9 cellular contexts compared by ENCODE assay signal in the genomic region with DNA sequence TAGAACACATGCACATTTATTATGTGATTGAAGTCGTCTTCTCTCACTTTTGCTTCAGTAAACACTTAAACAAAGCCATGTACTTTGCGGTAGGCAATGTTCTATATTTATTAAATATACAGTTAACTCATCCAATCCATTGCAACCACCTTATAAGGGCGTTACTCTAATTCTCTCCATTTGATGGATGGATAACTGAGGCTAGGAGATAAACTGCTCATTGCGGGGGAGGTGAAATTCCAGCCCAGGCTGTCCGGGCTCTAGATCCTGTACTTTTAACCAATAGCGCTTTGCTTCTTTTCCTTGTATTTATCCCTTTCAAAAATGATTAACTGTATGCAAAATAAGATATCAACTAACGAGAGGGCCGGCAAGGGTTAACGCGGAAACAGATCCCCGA. TPM values are rescaled to one million over a fixed set of nuclear protein-coding genes. Genes with fewer than 3 reads are reported as not detected.
A peak's percentile ranks its signal among the peaks of the same experiment; 100 is the strongest.
DNase-seq lines count a peak whose midpoint lies in the region; ATAC-seq and TF ChIP-seq lines count a peak whose summit lies in the region.
"Had no signal": no experiment of that assay in that cellular context is flagged by ENCODE, and none has a peak within 500 bp of the region (broad histone marks: within the 10 kb centered on the region; RNA-seq: fewer than 3 reads in every experiment).

No MANE protein-coding gene starts in this region.

- no peaks in the 10 kb centered on the region; the same call in 1 of the 2 replicates for H4K20me1 ChIP-seq in IMR-90 (ENCODE audit: insufficient read depth, low read length)

- peaks cover 11 to 27% of the 10 kb centered on the region in 2 donors for H3K4me1 Mint-ChIP-seq in stimulated activated naive B cell treated with anti-CD40 and anti-IgM and Interleukin-4, amounts not matched to agents 10 μg/mL and 1 μg/mL and 100 μg/mL, for 72 hours

- H3K56ac ChIP-seq in IMR-90 (ENCODE audit: extremely low read depth, insufficient read depth, low read length) (no peak overlapping the region), mesendoderm (ENCODE audit: low read length) (peak overlapping the region; percentile 85)

- no peak overlapping the region for H3K14ac ChIP-seq in IMR-90 (replicated peaks; ENCODE audit: low read depth, low read length)

- no TSS peak for BruUV-seq in IMR-90 (replicated peaks; lab: Mats Ljungman, UMichigan)

- no peaks in the 10 kb centered on the region for H3K36me3 Mint-ChIP-seq in stimulated activated naive B cell treated with anti-CD40 and anti-IgM and Interleukin-4, amounts not matched to agents 10 μg/mL and 1 μg/mL and 100 μg/mL, for 72 hours
- H3K36me3 Mint-ChIP-seq: activated naive CD8-positive, alpha-beta T cell treated with anti-CD3 and anti-CD28 coated beads, Interleukin-2, amount 10 ng/mL, durations not matched to agents 7 days and 5 days had no signal

- H3K9ac ChIP-seq in IMR-90 (ENCODE audit: low read depth, low read length) (peak overlapping the region; percentile 58; the same call in 1 of the 2 replicates), colonic mucosa (ENCODE audit: low read depth in 2 of 2, low read length in 2 of 2) (peak overlapping the region; percentile 63 to 73), mesendoderm (ENCODE audit: low read length) (peak overlapping the region; percentile 68)

- H4K8ac ChIP-seq in IMR-90 (ENCODE audit: low read depth in 2 of 2, low read length in 2 of 2) (no peak overlapping the region; a peak in 1 of 4 replicates), mesendoderm (ENCODE audit: low read depth, low read length) (no peak overlapping the region)

- H3K27me3 ChIP-seq in IMR-90 (ENCODE audit: control insufficient read depth, insufficient read depth, low read length) = peaks cover 3% of the 10 kb centered on the region; the same call in 1 of the 2 replicates
- H3K27me3 ChIP-seq in colonic mucosa = no peaks in the 10 kb centered on the region
- H3K27me3 ChIP-seq in mesendoderm (ENCODE audit: insufficient read depth, low read length, poor library complexity) = no peaks in the 10 kb centered on the region
- no peaks in the 10 kb centered on the region for H3K27me3 ChIP-seq in suprapubic skin

- H2BK120ac ChIP-seq in IMR-90 (ENCODE audit: low read depth, low read length) = no peak overlapping the region
- no peak overlapping the region for H2BK120ac ChIP-seq in mesendoderm (ENCODE audit: low read depth, low read length)

- no peak for ATAC-seq in IMR-90 (ENCODE audit: low read depth)
- no peak for ATAC-seq in stimulated activated naive B cell treated with anti-CD40 and anti-IgM and Interleukin-4, amounts not matched to agents 10 μg/mL and 1 μg/mL and 100 μg/mL, for 72 hours (replicated peaks)

- no peak overlapping the region for H2BK5ac ChIP-seq in IMR-90 (ENCODE audit: low read depth, low read length, poor library complexity, severe bottlenecking)
- no peak overlapping the region for H2BK5ac ChIP-seq in mesendoderm (ENCODE audit: low read length)

- no peaks in the 10 kb centered on the region for H3K9me3 Mint-ChIP-seq in stimulated activated naive B cell treated with anti-CD40 and anti-IgM and Interleukin-4, amounts not matched to agents 10 μg/mL and 1 μg/mL and 100 μg/mL, for 72 hours
- H3K9me3 Mint-ChIP-seq: activated naive CD8-positive, alpha-beta T cell treated with anti-CD3 and anti-CD28 coated beads, Interleukin-2, amount 10 ng/mL, durations not matched to agents 7 days and 5 days had no signal

- H3K4me2 ChIP-seq in IMR-90 (ENCODE audit: low read depth, low read length) (peak overlapping the region; percentile 62), mesendoderm (ENCODE audit: low read length) (peak overlapping the region; percentile 51)

- in situ Hi-C loops in IMR-90 (cut with MboI; ENCODE audit: low sequenced_read_pairs) = no loop called here

- H3K36me3 ChIP-seq in IMR-90 (ENCODE audit: control insufficient read depth, insufficient read depth, low read length) (no peaks in the 10 kb centered on the region), colonic mucosa (no peaks in the 10 kb centered on the region), mesendoderm (ENCODE audit: control insufficient read depth, insufficient read depth, low read length) (no peaks in the 10 kb centered on the region), suprapubic skin (no peaks in the 10 kb centered on the region)

- H4K91ac ChIP-seq in IMR-90 (ENCODE audit: insufficient read depth, low read depth, low read length) = no peak overlapping the region

- intact Hi-C loops in IMR-90 (cut with micrococcal nuclease) (loop anchor here (2.0 to 10.0 kb wide), 7 partner anchors 38 to 1023 kb away; no protein-coding TSS in a partner anchor), colonic mucosa (cut with DNase I) (loop anchor here (5.0 to 10.0 kb wide), 2 partner anchors 277 to 950 kb away; no protein-coding TSS in a partner anchor)

- H2AFZ ChIP-seq in IMR-90 (replicated peaks; ENCODE audit: low read length, poor library complexity) = no peak overlapping the region

- no peak for TF ChIP-seq POLR2A in IMR-90 (IDR thresholded peaks at IDR 0.05; ENCODE audit: low read depth, low read length)
- no peak for TF ChIP-seq POLR2A in suprapubic skin (IDR thresholded peaks at IDR 0.05)

- dilution Hi-C loops in IMR-90 (cut with HindIII; ENCODE audit: low sequenced_read_pairs, unreplicated experiment) = no loop called here

- H3K4ac ChIP-seq in IMR-90 (ENCODE audit: low read depth, low read length) = no peak overlapping the region
- peak overlapping the region; percentile 38 for H3K4ac ChIP-seq in mesendoderm (ENCODE audit: low read depth, low read length)

- H4K5ac ChIP-seq in IMR-90 (ENCODE audit: low read depth, low read length) = no peak overlapping the region
- H4K5ac ChIP-seq in mesendoderm (ENCODE audit: low read length) = no peak overlapping the region

- H2BK15ac ChIP-seq in IMR-90 (ENCODE audit: low read depth, low read length) (no peak overlapping the region), mesendoderm (replicated peaks; ENCODE audit: low read depth) (no peak overlapping the region)

- peaks cover 13% of the 10 kb centered on the region for H3K79me2 ChIP-seq in mesendoderm (ENCODE audit: control insufficient read depth, insufficient read depth, low read length)

- WGBS in IMR-90 (ENCODE audit: extremely low coverage in 2 of 2, insufficient read length in 1 of 2), 2 experiments = no CpG with 5 or more reads among the region's 11 CpGs
- no CpG with 5 or more reads among the region's 11 CpGs for WGBS in mesendoderm (ENCODE audit: extremely low coverage, insufficient coverage, low lambda C conversion rate)
- 7% methylated on average over 11 of the region's 11 CpGs for WGBS in suprapubic skin

- H2BK20ac ChIP-seq in IMR-90 (ENCODE audit: low read depth, low read length) = no peak overlapping the region

- H3K4me1 ChIP-seq in IMR-90 (ENCODE audit: control insufficient read depth, insufficient read depth, low read length) (no peaks in the 10 kb centered on the region), colonic mucosa (peaks cover 4% of the 10 kb centered on the region), mesendoderm (ENCODE audit: control insufficient read depth, low read depth, low read length) (no peaks in the 10 kb centered on the region), suprapubic skin (peaks cover 27% of the 10 kb centered on the region)

- peak overlapping the region in 1 of 2 donors; percentile 81 for H3K4me3 Mint-ChIP-seq in stimulated activated naive B cell treated with anti-CD40 and anti-IgM and Interleukin-4, amounts not matched to agents 10 μg/mL and 1 μg/mL and 100 μg/mL, for 72 hours
- H3K4me3 Mint-ChIP-seq: activated naive CD8-positive, alpha-beta T cell treated with anti-CD3 and anti-CD28 coated beads, Interleukin-2, amount 10 ng/mL, durations not matched to agents 7 days and 5 days had no signal

- peak overlapping the region; percentile 61 for H3K4me3 ChIP-seq in IMR-90 (ENCODE audit: insufficient read depth, low read depth, low read length)
- H3K4me3 ChIP-seq in colonic mucosa = peak overlapping the region; percentile 68
- peak overlapping the region; percentile 61 for H3K4me3 ChIP-seq in mesendoderm (ENCODE audit: low read length)
- H3K4me3 ChIP-seq in suprapubic skin = peak overlapping the region; percentile 93

- H3K9me1 ChIP-seq in IMR-90 (ENCODE audit: insufficient read depth, low read length) = no peaks in the 10 kb centered on the region

- H3K27ac ChIP-seq in IMR-90 (ENCODE audit: insufficient read depth, low read length) (peak overlapping the region; percentile 80; the same call in 1 of the 2 replicates), colonic mucosa (no peak overlapping the region), mesendoderm (ENCODE audit: low read depth, low read length) (no peak overlapping the region), suprapubic skin (peak overlapping the region; percentile 89)

- POLR2A ChIA-PET in IMR-90 (lab: Charles Lee; ENCODE audit: unreplicated experiment) = no interaction called here

- H3K9me3 ChIP-seq in IMR-90 (ENCODE audit: control insufficient read depth, insufficient read depth, low read length) = no peaks in the 10 kb centered on the region
- no peaks in the 10 kb centered on the region for H3K9me3 ChIP-seq in colonic mucosa
- H3K9me3 ChIP-seq in suprapubic skin = no peaks in the 10 kb centered on the region

- peaks cover 38 to 52% of the 10 kb centered on the region in 2 donors for H3K27me3 Mint-ChIP-seq in stimulated activated naive B cell treated with anti-CD40 and anti-IgM and Interleukin-4, amounts not matched to agents 10 μg/mL and 1 μg/mL and 100 μg/mL, for 72 hours

- no peak for TF ChIP-seq RAD21 in IMR-90 (IDR thresholded peaks at IDR 0.05; ENCODE audit: low read length)

- H3K18ac ChIP-seq in IMR-90 (ENCODE audit: low read depth, low read length) (no peak overlapping the region; the same call in 1 of the 2 replicates), mesendoderm (ENCODE audit: low read length) (peak overlapping the region; percentile 94)

- H2AK9ac ChIP-seq in IMR-90 (replicated peaks; ENCODE audit: low read depth, low read length, poor library complexity) = no peak overlapping the region

- TF ChIP-seq CTCF in IMR-90 (conservative IDR thresholded peaks at IDR 0.05; ENCODE audit: low read depth, low read length) (no peak), colonic mucosa (IDR thresholded peaks at IDR 0.05) (no peak), suprapubic skin (IDR thresholded peaks at IDR 0.05) (no peak)

- CTCF ChIA-PET in IMR-90 (lab: Yijun Ruan, JAX) = no interaction called here

- H3K79me1 ChIP-seq in IMR-90 (ENCODE audit: low read depth in 1 of 2, low read length in 2 of 2) (peaks cover 0 to 4% of the 10 kb centered on the region in 2 experiments; a peak in 1 of 4 replicates), mesendoderm (ENCODE audit: low read length) (no peaks in the 10 kb centered on the region)

- H3K23ac ChIP-seq in IMR-90 (ENCODE audit: low read depth, low read length) = no peak overlapping the region
- no peak overlapping the region for H3K23ac ChIP-seq in mesendoderm (ENCODE audit: low read length)

- TF ChIP-seq EP300 in suprapubic skin (IDR thresholded peaks at IDR 0.05) = no peak

- no peak overlapping the region for H2AK5ac ChIP-seq in IMR-90 (ENCODE audit: low read depth, low read length)
- no peak overlapping the region for H2AK5ac ChIP-seq in mesendoderm (ENCODE audit: low read length)

- DNase-seq in IMR-90 (no peak), colonic mucosa (no peak), mesendoderm (no peak), suprapubic skin (ENCODE audit: low spot score in 2 of 2) (no peak), GM19240 (ENCODE audit: insufficient read length, low spot score) (no peak), SW480 (ENCODE audit: low spot score) (no peak), NCI-H82 (lab: John Stamatoyannopoulos, UW) (no peak)
- no peak for DNase-seq in stimulated activated naive B cell treated with anti-CD40 and anti-IgM and Interleukin-4, amounts not matched to agents 10 μg/mL and 1 μg/mL and 100 μg/mL, for 72 hours

- H3K27ac Mint-ChIP-seq in stimulated activated naive B cell treated with anti-CD40 and anti-IgM and Interleukin-4, amounts not matched to agents 10 μg/mL and 1 μg/mL and 100 μg/mL, for 72 hours = no peak overlapping the region
- H3K27ac Mint-ChIP-seq: activated naive CD8-positive, alpha-beta T cell treated with anti-CD3 and anti-CD28 coated beads, Interleukin-2, amount 10 ng/mL, durations not matched to agents 7 days and 5 days had no signal

RNA-seq across cellular contexts. Expression of gene PLXDC2, which starts 1.2 kb away (rescaled TPM):
- total RNA-seq in IMR-90 (2012; rRNA removed) (5.0 and 6.1 TPM in 2 replicates), colonic mucosa (10 to 100 TPM; 12.5 to 22.4 TPM), suprapubic skin (10 to 100 TPM; 93.0 to 97.0 (median 95.0) TPM)
- polyA plus RNA-seq in IMR-90 (2012; rRNA removed) = 3.2 and 3.6 TPM in 2 replicates
- polyA plus RNA-seq in IMR-90 (2012; cell fraction: cytosol; rRNA removed) = 0.96 and 1.1 TPM in 2 replicates
- polyA plus RNA-seq in IMR-90 (2012; cell fraction: nucleus; rRNA removed; ENCODE audit: low replicate concordance) = 0.74 and 1.9 TPM in 2 replicates
- 14.9 TPM for polyA plus RNA-seq in mesendoderm (2013, experiment 1 of 2)
- polyA plus RNA-seq in mesendoderm (2013, experiment 2 of 2) = 15.6 TPM

Comparison
In these comparisons a context has a peak if more than half of its experiments do, and no peak if none do; other contexts are left out.
1. H3K27ac ChIP-seq: peak in IMR-90 (single experiment) and suprapubic skin (single experiment); none in colonic mucosa (single experiment) and mesendoderm (single experiment).
2. RNA of gene PLXDC2, which starts 1.2 kb away (total RNA-seq): 93.0 to 97.0 TPM in suprapubic skin; 12.5 to 22.4 TPM in colonic mucosa and 5.0 to 6.1 TPM in IMR-90; every median in the first group is over 4 times any median in the second.
3. Peak in every context shown above with its lines, with median percentiles within 50 percentile points of each other: H3K4me3 ChIP-seq and H3K9ac ChIP-seq.